ENCODE assay signal across 20 cellular contexts in genomic region chr16:30552956-30553355, GRCh38. TPM values are rescaled to one million over a fixed set of nuclear protein-coding genes. Genes with fewer than 3 reads are reported as not detected.
DNase-seq lines count a peak whose midpoint lies in the region; ATAC-seq, FAIRE-seq and TF ChIP-seq lines count a peak whose summit lies in the region.
"Had no signal": no experiment of that assay in that cellular context is flagged by ENCODE, and none has a peak within 500 bp of the region (broad histone marks: within the 10 kb centered on the region; RNA-seq: fewer than 3 reads in every experiment).

No MANE protein-coding gene starts in this region.

- H3K36me3 Mint-ChIP-seq in activated naive CD4-positive, alpha-beta T cell treated with anti-CD3 and anti-CD28 coated beads for 36 hours (ENCODE audit: low read depth) = peaks cover 28% of the 10 kb centered on the region
- H3K36me3 Mint-ChIP-seq in progenitor cell of endocrine pancreas (ENCODE audit: insufficient read depth) = peaks cover 37% of the 10 kb centered on the region

- H3K9ac ChIP-seq in K562 (ENCODE audit: insufficient read depth in 1 of 2, low read depth in 2 of 2, low read length in 2 of 2) = peak overlapping the region in 1 of 2 experiments; percentile 68; a peak in 1 of 4 replicates
- H3K9ac ChIP-seq: KMS-11 had no signal

- no peak for TF ChIP-seq RAD21 in K562 (CRISPR knock-in tag; conservative IDR thresholded peaks at IDR 0.05 in 1 of 2, IDR thresholded peaks at IDR 0.05 in 1 of 2)

- TF ChIP-seq EP300 in K562 (IDR thresholded peaks at IDR 0.05; ENCODE audit: low read length) (no peak), sigmoid colon (IDR thresholded peaks at IDR 0.05) (no peak)

- DNase-seq in activated naive CD4-positive, alpha-beta T cell treated with anti-CD3 and anti-CD28 coated beads for 36 hours = no peak
- no peak for DNase-seq in activated naive CD4-positive, alpha-beta T cell treated with Interleukin-2 at 50 U/mL for 16 hours
- no peak for DNase-seq in GM12891 (ENCODE audit: insufficient read length, low spot score)
- DNase-seq in K562 (ENCODE audit: extremely low read depth in 1 of 4, low spot score in 3 of 4) = no peak
- no peak for DNase-seq in progenitor cell of endocrine pancreas (ENCODE audit: low spot score, unreplicated experiment)
- no peak for DNase-seq in sigmoid colon
- DNase-seq in effector CD8-positive, alpha-beta T cell (lab: John Stamatoyannopoulos, UW) = no peak
- DNase-seq: activated B cell treated with CpG ODN at 0.5 μM for 24 hours; cortex of kidney; NCI-H1092 treated with DMSO at 0.1 percent for 48 hours; small intestine; stimulated activated naive CD4-positive, alpha-beta T cell treated with Interleukin-2 at 50 U/mL for 16 hours; SW 1271 had no signal

- H3K4me3 ChIP-seq in K562 = no peak overlapping the region
- H3K4me3 ChIP-seq in sigmoid colon = no peak overlapping the region
- H3K4me3 ChIP-seq: esophagus muscularis mucosa had no signal

- H3K36me3 ChIP-seq in K562 (ENCODE audit: control insufficient read depth, insufficient read depth, low read length) = peaks cover 28% of the 10 kb centered on the region; the same call in 2 of the 3 replicates
- peaks cover 11 to 24% (median 13%) of the 10 kb centered on the region in 4 donors for H3K36me3 ChIP-seq in sigmoid colon

- no peak for TF ChIP-seq CTCF in K562 (IDR thresholded peaks at IDR 0.05 in 2 of 3, conservative IDR thresholded peaks at IDR 0.05 in 1 of 3; ENCODE audit: insufficient read depth in 2 of 3, low read depth in 1 of 3, low read length in 3 of 3)
- no peak for TF ChIP-seq CTCF in progenitor cell of endocrine pancreas (IDR thresholded peaks at IDR 0.05; ENCODE audit: unreplicated experiment)
- no peak for TF ChIP-seq CTCF in sigmoid colon (IDR thresholded peaks at IDR 0.05)

- peaks cover 5% of the 10 kb centered on the region; the same call in 1 of the 2 replicates for H4K20me1 ChIP-seq in K562 (replicated peaks; ENCODE audit: control insufficient read depth, insufficient read depth, low read length)

- intact Hi-C loops in activated naive CD4-positive, alpha-beta T cell treated with anti-CD3 and anti-CD28 coated beads for 36 hours (cut with micrococcal nuclease) = loop anchor here (5.0 to 10.0 kb wide), 3 partner anchors 81 to 372 kb away; partner anchors contain the start of genes FBXL19, ITGAL and SRCAP
- intact Hi-C loops in K562 (cut with micrococcal nuclease) = no loop called here
- intact Hi-C loops in sigmoid colon (cut with DNase I) = no loop called here

- no peak overlapping the region for H2AFZ ChIP-seq in K562 (ENCODE audit: low read depth, low read length)

- peak overlapping the region; percentile 12; the same call in 1 of the 2 replicates for H3K4me2 ChIP-seq in K562 (ENCODE audit: insufficient read depth, low read length)

- H3K4me3 Mint-ChIP-seq in activated naive CD4-positive, alpha-beta T cell treated with anti-CD3 and anti-CD28 coated beads for 36 hours = no peak overlapping the region
- H3K4me3 Mint-ChIP-seq in progenitor cell of endocrine pancreas (ENCODE audit: low read depth) = no peak overlapping the region
- H3K4me3 Mint-ChIP-seq: activated B cell treated with CpG ODN at 0.5 μM for 24 hours had no signal

- in situ Hi-C loops in K562 (cut with MboI) = no loop called here

- H3K4me1 ChIP-seq in K562 (replicated peaks in 1 of 2; ENCODE audit: control insufficient read depth in 2 of 2, insufficient read depth in 2 of 2, low read length in 2 of 2) (peaks cover 30 to 50% of the 10 kb centered on the region in 2 experiments; a peak in 4 of 5 replicates), sigmoid colon (peaks cover 0 to 23% (median 18%) of the 10 kb centered on the region in 4 donors)

- H3K9me1 ChIP-seq in K562 (ENCODE audit: control insufficient read depth, insufficient read depth, low read length) = no peaks in the 10 kb centered on the region

- H3K79me2 ChIP-seq in K562 (ENCODE audit: control insufficient read depth, insufficient read depth, low read length) = peaks cover 29% of the 10 kb centered on the region

- POLR2A ChIA-PET in K562 (lab: Yijun Ruan, JAX) = interaction anchor here (0.7 to 2.6 kb wide), 8 partner anchors 11 to 745 kb away, joined by 3 to 9 read pairs (median 4); partner anchors contain the start of genes ZNF688 and ZNF747

- H3K27me3 ChIP-seq in K562 (ENCODE audit: control insufficient read depth in 2 of 2, insufficient read depth in 2 of 2, low read length in 2 of 2) (no peaks in the 10 kb centered on the region), sigmoid colon (no peaks in the 10 kb centered on the region)
- H3K27me3 ChIP-seq: esophagus muscularis mucosa had no signal

- H3K27ac ChIP-seq in K562 (ENCODE audit: extremely low read depth, low read depth, low read length) = peak overlapping the region; percentile 25; the same call in 2 of the 3 replicates
- H3K27ac ChIP-seq in sigmoid colon = no peak overlapping the region
- H3K27ac ChIP-seq: esophagus muscularis mucosa, HL-60, KMS-11 had no signal

- H3K9me3 ChIP-seq in K562 (replicated peaks; ENCODE audit: control insufficient read depth, insufficient read depth, low read depth, low read length) (no peaks in the 10 kb centered on the region; the same call in 1 of the 2 replicates), sigmoid colon (no peaks in the 10 kb centered on the region)
- H3K9me3 ChIP-seq: esophagus muscularis mucosa had no signal

- TF ChIP-seq POLR2A in GM12891 (IDR thresholded peaks at IDR 0.05; ENCODE audit: low read depth, low read length) (0 out of 2 replicates have a peak, but pooled peaks have one; percentile 39), K562 (conservative IDR thresholded peaks at IDR 0.05) (no peak), sigmoid colon (IDR thresholded peaks at IDR 0.05) (no peak)

- peak overlapping the region; percentile 94 for H3K27ac Mint-ChIP-seq in activated naive CD4-positive, alpha-beta T cell treated with anti-CD3 and anti-CD28 coated beads for 36 hours
- peak overlapping the region; percentile 87 for H3K27ac Mint-ChIP-seq in progenitor cell of endocrine pancreas
- H3K27ac Mint-ChIP-seq: activated B cell treated with CpG ODN at 0.5 μM for 24 hours had no signal

- FAIRE-seq in GM12891 (lab: Jason Lieb, UNC) (no peak), K562 (lab: Jason Lieb, UNC) (no peak)
- FAIRE-seq: astrocyte, GM18507, keratinocyte, small intestine had no signal

- WGBS in K562 (ENCODE audit: insufficient coverage, low coverage, missing lambda C conversion rate) = 70% methylated on average over 4 of the region's 4 CpGs
- WGBS in sigmoid colon, 2 donors = 90 to 93% methylated on average over 4 of the region's 4 CpGs

- H3K9me3 Mint-ChIP-seq in activated naive CD4-positive, alpha-beta T cell treated with anti-CD3 and anti-CD28 coated beads for 36 hours = no peaks in the 10 kb centered on the region
- peaks cover 9% of the 10 kb centered on the region for H3K9me3 Mint-ChIP-seq in progenitor cell of endocrine pancreas (ENCODE audit: low read depth)
- H3K9me3 Mint-ChIP-seq: activated B cell treated with CpG ODN at 0.5 μM for 24 hours had no signal

- ATAC-seq in K562 = no peak; the same call in 2 of the 3 replicates
- no peak for ATAC-seq in HG03571 (IDR thresholded peaks at IDR 0.05; ENCODE audit: unreplicated experiment)

- no TSS peak for BruUV-seq in K562 (replicated peaks; lab: Mats Ljungman, UMichigan)

- no peaks in the 10 kb centered on the region for H3K27me3 Mint-ChIP-seq in activated naive CD4-positive, alpha-beta T cell treated with anti-CD3 and anti-CD28 coated beads for 36 hours (ENCODE audit: low read depth)
- H3K27me3 Mint-ChIP-seq in progenitor cell of endocrine pancreas = no peaks in the 10 kb centered on the region
- H3K27me3 Mint-ChIP-seq: activated B cell treated with CpG ODN at 0.5 μM for 24 hours had no signal

- peaks cover 57% of the 10 kb centered on the region for H3K4me1 Mint-ChIP-seq in activated naive CD4-positive, alpha-beta T cell treated with anti-CD3 and anti-CD28 coated beads for 36 hours (ENCODE audit: low read depth)
- peaks cover 37% of the 10 kb centered on the region for H3K4me1 Mint-ChIP-seq in progenitor cell of endocrine pancreas (ENCODE audit: low read depth)

- CTCF ChIA-PET in activated naive CD4-positive, alpha-beta T cell treated with anti-CD3 and anti-CD28 coated beads for 36 hours (lab: Charles Lee) = interaction anchor here (2.1 to 2.2 kb wide), 2 partner anchors 17 to 45 kb away, joined by 7 to 9 read pairs; no protein-coding TSS in a partner anchor
- CTCF ChIA-PET in K562 (lab: Yijun Ruan, JAX; ENCODE audit: low intra/inter-chr PET ratio) = no interaction called here

RNA-seq across cellular contexts. Expression of gene ZNF764, which starts 5.2 kb away (rescaled TPM):
- total RNA-seq in activated naive CD4-positive, alpha-beta T cell treated with anti-CD3 and anti-CD28 coated beads for 36 hours = 1 to 10 TPM; 7.6 to 9.5 TPM
- polyA plus RNA-seq in GM12891 (2012; ENCODE audit: low read depth, missing spikeins) = 4.2 TPM
- total RNA-seq in K562 (2011; cell fraction: chromatin; rRNA removed; ENCODE audit: low replicate concordance) = 7.9 and 19.4 TPM in 2 replicates
- 19.1 and 19.7 TPM in 2 replicates for total RNA-seq in K562 (2011; cell fraction: nucleolus; rRNA removed)
- 15.4 and 16.3 TPM in 2 replicates for total RNA-seq in K562 (2011; cell fraction: nucleoplasm; rRNA removed)
- total RNA-seq in K562 (2014; rRNA removed) (9.5 and 9.8 TPM in 2 replicates), K562 (2014; rRNA removed; fragmentation: Illumina TruSeq; extraction: Trizol) (2.4 and 2.5 TPM in 2 replicates), K562 (2015; rRNA removed; fragmentation: Illumina TruSeq; extraction: Trizol) (4.1 and 4.6 TPM in 2 replicates), K562 (2021) (10.1 and 11.1 TPM in 2 replicates), progenitor cell of endocrine pancreas (36.1 and 36.6 TPM in 2 replicates), sigmoid colon (1 to 10 TPM; 6.1 to 8.6 (median 8.1) TPM)
- polyA plus RNA-seq in K562 (2011; rRNA removed) (3.9 and 7.1 TPM in 2 replicates), K562 (2014; fragmentation: Illumina TruSeq; extraction: Trizol) (4.1 and 4.3 TPM in 2 replicates), K562 (2014; fragmentation: Nextera tagmentation; extraction: Ambion mirVana) (under 1 TPM; 0.69 to 0.81 TPM), K562 (2014; rRNA removed) (8.7 and 10.0 TPM in 2 replicates), sigmoid colon (1 to 10 TPM; 3.5 to 7.7 (median 4.8) TPM)
- 11.4 and 13.8 TPM in 2 replicates for polyA plus RNA-seq in K562 (2011; cell fraction: cytosol; rRNA removed)
- polyA plus RNA-seq in K562 (2011; cell fraction: nucleus; rRNA removed) = 15.5 and 22.5 TPM in 2 replicates
- 5.2 and 7.9 TPM in 2 replicates for polyA plus RNA-seq in K562 (2012)
- polyA minus RNA-seq in K562 (2011; rRNA and poly(A)+ RNA removed) = 1.5 and 1.9 TPM in 2 replicates
- 3.7 and 7.2 TPM in 2 replicates for polyA minus RNA-seq in K562 (2011; cell fraction: cytosol; rRNA and poly(A)+ RNA removed)
- 6.1 and 7.3 TPM in 2 replicates for polyA minus RNA-seq in K562 (2011; cell fraction: nucleus; rRNA and poly(A)+ RNA removed)

RNA-seq across cellular contexts. Expression of gene ZNF747, which starts 18.3 kb away (rescaled TPM):
- 1 to 10 TPM; 5.1 to 6.1 TPM for total RNA-seq in activated naive CD4-positive, alpha-beta T cell treated with anti-CD3 and anti-CD28 coated beads for 36 hours
- 3.9 TPM for polyA plus RNA-seq in GM12891 (2012; ENCODE audit: low read depth, missing spikeins)
- total RNA-seq in K562 (2011; cell fraction: chromatin; rRNA removed; ENCODE audit: low replicate concordance) = 4.0 and 9.9 TPM in 2 replicates
- total RNA-seq in K562 (2011; cell fraction: nucleolus; rRNA removed) = 9.9 and 10.3 TPM in 2 replicates
- total RNA-seq in K562 (2011; cell fraction: nucleoplasm; rRNA removed) = 6.3 and 6.5 TPM in 2 replicates
- 1.5 and 3.3 TPM in 2 replicates for total RNA-seq in K562 (2014; rRNA removed)
- 1.0 and 1.3 TPM in 2 replicates for total RNA-seq in K562 (2014; rRNA removed; fragmentation: Illumina TruSeq; extraction: Trizol)
- 2.0 and 2.1 TPM in 2 replicates for total RNA-seq in K562 (2015; rRNA removed; fragmentation: Illumina TruSeq; extraction: Trizol)
- 3.2 and 3.4 TPM in 2 replicates for total RNA-seq in K562 (2021)
- polyA plus RNA-seq in K562 (2011; rRNA removed) = 1.9 and 2.8 TPM in 2 replicates
- 3.0 and 3.6 TPM in 2 replicates for polyA plus RNA-seq in K562 (2011; cell fraction: cytosol; rRNA removed)
- polyA plus RNA-seq in K562 (2011; cell fraction: nucleus; rRNA removed) = 2.8 and 3.5 TPM in 2 replicates
- polyA plus RNA-seq in K562 (2012) = 1.7 and 1.9 TPM in 2 replicates
- polyA plus RNA-seq in K562 (2014; fragmentation: Illumina TruSeq; extraction: Trizol) = 1.5 and 1.9 TPM in 2 replicates
- under 1 TPM; 0.14 to 0.27 TPM for polyA plus RNA-seq in K562 (2014; fragmentation: Nextera tagmentation; extraction: Ambion mirVana)
- polyA plus RNA-seq in K562 (2014; rRNA removed) = 1.7 and 3.3 TPM in 2 replicates
- polyA minus RNA-seq in K562 (2011; rRNA and poly(A)+ RNA removed) = 2.1 and 3.3 TPM in 2 replicates
- polyA minus RNA-seq in K562 (2011; cell fraction: cytosol; rRNA and poly(A)+ RNA removed) = 1.6 and 4.7 TPM in 2 replicates
- polyA minus RNA-seq in K562 (2011; cell fraction: nucleus; rRNA and poly(A)+ RNA removed) = 3.9 and 7.7 TPM in 2 replicates
- total RNA-seq in progenitor cell of endocrine pancreas = 18.1 and 19.1 TPM in 2 replicates
- 10 to 100 TPM; 10.3 to 15.5 (median 13.1) TPM for total RNA-seq in sigmoid colon
- 10 to 100 TPM in 1 of 3 donors, 1 to 10 TPM in 2; 6.0 to 12.0 (median 8.3) TPM for polyA plus RNA-seq in sigmoid colon

RNA-seq across cellular contexts. Expression of gene ZNF688, which starts 18.6 kb away (rescaled TPM):
- total RNA-seq in activated naive CD4-positive, alpha-beta T cell treated with anti-CD3 and anti-CD28 coated beads for 36 hours = 1 to 10 TPM; 3.7 to 3.9 TPM
- 7.4 TPM for polyA plus RNA-seq in GM12891 (2012; ENCODE audit: low read depth, missing spikeins)
- 3.6 and 5.4 TPM in 2 replicates for total RNA-seq in K562 (2011; cell fraction: chromatin; rRNA removed; ENCODE audit: low replicate concordance)
- 6.8 and 7.0 TPM in 2 replicates for total RNA-seq in K562 (2011; cell fraction: nucleolus; rRNA removed)
- 4.0 and 5.1 TPM in 2 replicates for total RNA-seq in K562 (2011; cell fraction: nucleoplasm; rRNA removed)
- total RNA-seq in K562 (2014; rRNA removed) = 7.7 and 12.9 TPM in 2 replicates
- 1.4 and 2.8 TPM in 2 replicates for total RNA-seq in K562 (2014; rRNA removed; fragmentation: Illumina TruSeq; extraction: Trizol)
- total RNA-seq in K562 (2015; rRNA removed; fragmentation: Illumina TruSeq; extraction: Trizol) = 4.1 and 5.2 TPM in 2 replicates
- total RNA-seq in K562 (2021) = 4.5 and 5.1 TPM in 2 replicates
- polyA plus RNA-seq in K562 (2011; rRNA removed) = 2.4 TPM in 2 replicates
- polyA plus RNA-seq in K562 (2011; cell fraction: cytosol; rRNA removed) = 2.2 and 5.7 TPM in 2 replicates
- 5.7 and 7.6 TPM in 2 replicates for polyA plus RNA-seq in K562 (2011; cell fraction: nucleus; rRNA removed)
- 5.9 and 6.0 TPM in 2 replicates for polyA plus RNA-seq in K562 (2012)
- polyA plus RNA-seq in K562 (2014; fragmentation: Illumina TruSeq; extraction: Trizol) = 5.4 and 7.0 TPM in 2 replicates
- under 1 TPM; 0.48 TPM for polyA plus RNA-seq in K562 (2014; fragmentation: Nextera tagmentation; extraction: Ambion mirVana)
- 4.6 and 12.5 TPM in 2 replicates for polyA plus RNA-seq in K562 (2014; rRNA removed)
- polyA minus RNA-seq in K562 (2011; rRNA and poly(A)+ RNA removed) = 0.53 and 1.1 TPM in 2 replicates
- polyA minus RNA-seq in K562 (2011; cell fraction: cytosol; rRNA and poly(A)+ RNA removed) = 1.2 and 4.2 TPM in 2 replicates
- 2.8 and 4.2 TPM in 2 replicates for polyA minus RNA-seq in K562 (2011; cell fraction: nucleus; rRNA and poly(A)+ RNA removed)
- total RNA-seq in progenitor cell of endocrine pancreas = 20.0 and 22.5 TPM in 2 replicates
- total RNA-seq in sigmoid colon = 10 to 100 TPM; 21.9 to 32.8 (median 25.4) TPM
- polyA plus RNA-seq in sigmoid colon = 10 to 100 TPM; 16.7 to 22.8 (median 18.0) TPM

RNA-seq across cellular contexts. Expression of gene ZNF768, which starts 26.6 kb away (rescaled TPM):
- 1 to 10 TPM; 7.8 to 8.3 TPM for total RNA-seq in activated naive CD4-positive, alpha-beta T cell treated with anti-CD3 and anti-CD28 coated beads for 36 hours
- 14.0 TPM for polyA plus RNA-seq in GM12891 (2012; ENCODE audit: low read depth, missing spikeins)
- 9.3 and 27.8 TPM in 2 replicates for total RNA-seq in K562 (2011; cell fraction: chromatin; rRNA removed; ENCODE audit: low replicate concordance)
- 27.9 and 32.5 TPM in 2 replicates for total RNA-seq in K562 (2011; cell fraction: nucleolus; rRNA removed)
- total RNA-seq in K562 (2011; cell fraction: nucleoplasm; rRNA removed) = 15.2 and 16.7 TPM in 2 replicates
- total RNA-seq in K562 (2014; rRNA removed) (39.7 and 58.9 TPM in 2 replicates), K562 (2014; rRNA removed; fragmentation: Illumina TruSeq; extraction: Trizol) (14.7 and 15.2 TPM in 2 replicates), K562 (2015; rRNA removed; fragmentation: Illumina TruSeq; extraction: Trizol) (42.3 and 45.8 TPM in 2 replicates), K562 (2021) (41.3 and 50.7 TPM in 2 replicates), progenitor cell of endocrine pancreas (80.0 and 83.6 TPM in 2 replicates), sigmoid colon (10 to 100 TPM; 32.4 to 55.9 (median 42.7) TPM)
- polyA plus RNA-seq in K562 (2011; rRNA removed) (22.1 and 32.8 TPM in 2 replicates), K562 (2014; fragmentation: Illumina TruSeq; extraction: Trizol) (26.9 and 40.9 TPM in 2 replicates), K562 (2014; fragmentation: Nextera tagmentation; extraction: Ambion mirVana) (under 1 TPM; 0.13 to 0.17 TPM), K562 (2014; rRNA removed) (47.8 and 49.6 TPM in 2 replicates), sigmoid colon (10 to 100 TPM; 46.2 to 61.0 (median 54.8) TPM)
- 50.7 and 101 TPM in 2 replicates for polyA plus RNA-seq in K562 (2011; cell fraction: cytosol; rRNA removed)
- polyA plus RNA-seq in K562 (2011; cell fraction: nucleus; rRNA removed) = 31.3 and 50.4 TPM in 2 replicates
- 36.8 and 61.3 TPM in 2 replicates for polyA plus RNA-seq in K562 (2012)
- polyA minus RNA-seq in K562 (2011; rRNA and poly(A)+ RNA removed) = 8.9 and 12.0 TPM in 2 replicates
- 34.4 and 46.7 TPM in 2 replicates for polyA minus RNA-seq in K562 (2011; cell fraction: cytosol; rRNA and poly(A)+ RNA removed)
- polyA minus RNA-seq in K562 (2011; cell fraction: nucleus; rRNA and poly(A)+ RNA removed) = 10.5 and 17.3 TPM in 2 replicates

RNA-seq across cellular contexts. Expression of gene ZNF785, which starts 32.5 kb away (rescaled TPM):
- 10 to 100 TPM; 11.9 to 13.2 TPM for total RNA-seq in activated naive CD4-positive, alpha-beta T cell treated with anti-CD3 and anti-CD28 coated beads for 36 hours
- polyA plus RNA-seq in GM12891 (2012; ENCODE audit: low read depth, missing spikeins) = 3.9 TPM
- total RNA-seq in K562 (2011; cell fraction: chromatin; rRNA removed; ENCODE audit: low replicate concordance) = 39.3 and 45.4 TPM in 2 replicates
- 37.5 and 42.2 TPM in 2 replicates for total RNA-seq in K562 (2011; cell fraction: nucleolus; rRNA removed)
- total RNA-seq in K562 (2011; cell fraction: nucleoplasm; rRNA removed) = 41.3 and 53.4 TPM in 2 replicates
- total RNA-seq in K562 (2014; rRNA removed) = 6.9 and 7.2 TPM in 2 replicates
- total RNA-seq in K562 (2014; rRNA removed; fragmentation: Illumina TruSeq; extraction: Trizol) = 4.6 and 4.8 TPM in 2 replicates
- 6.2 and 6.4 TPM in 2 replicates for total RNA-seq in K562 (2015; rRNA removed; fragmentation: Illumina TruSeq; extraction: Trizol)
- 9.7 and 11.6 TPM in 2 replicates for total RNA-seq in K562 (2021)
- polyA plus RNA-seq in K562 (2011; rRNA removed) = 10.6 and 12.4 TPM in 2 replicates
- 10.0 and 13.3 TPM in 2 replicates for polyA plus RNA-seq in K562 (2011; cell fraction: cytosol; rRNA removed)
- 18.3 and 22.4 TPM in 2 replicates for polyA plus RNA-seq in K562 (2011; cell fraction: nucleus; rRNA removed)
- 6.7 and 11.9 TPM in 2 replicates for polyA plus RNA-seq in K562 (2012)
- polyA plus RNA-seq in K562 (2014; fragmentation: Illumina TruSeq; extraction: Trizol) = 4.7 and 5.0 TPM in 2 replicates
- under 1 TPM; 0.64 to 0.70 TPM for polyA plus RNA-seq in K562 (2014; fragmentation: Nextera tagmentation; extraction: Ambion mirVana)
- polyA plus RNA-seq in K562 (2014; rRNA removed) = 11.0 and 12.4 TPM in 2 replicates
- polyA minus RNA-seq in K562 (2011; rRNA and poly(A)+ RNA removed) = 7.4 and 8.3 TPM in 2 replicates
- 4.4 and 4.9 TPM in 2 replicates for polyA minus RNA-seq in K562 (2011; cell fraction: cytosol; rRNA and poly(A)+ RNA removed)
- polyA minus RNA-seq in K562 (2011; cell fraction: nucleus; rRNA and poly(A)+ RNA removed) = 13.5 and 16.0 TPM in 2 replicates
- 46.2 and 50.0 TPM in 2 replicates for total RNA-seq in progenitor cell of endocrine pancreas
- 10 to 100 TPM in 1 of 4 donors, 1 to 10 TPM in 3; 5.9 to 19.9 (median 7.9) TPM for total RNA-seq in sigmoid colon
- polyA plus RNA-seq in sigmoid colon = 1 to 10 TPM in 2 of 3 donors, under 1 TPM in 1; 0.92 to 9.5 (median 2.4) TPM
